ENCODE assay signal across 8 cellular contexts in genomic region chr4:103786014-103786413, GRCh38.
DNase-seq lines count a peak whose midpoint lies in the region; ATAC-seq and TF ChIP-seq lines count a peak whose summit lies in the region.

No MANE protein-coding gene starts in this region.

- H3K36me3 Mint-ChIP-seq in activated CD8-positive, alpha-beta T cell treated with anti-CD3 and anti-CD28 coated beads for 36 hours (ENCODE audit: low read depth) = no peaks in the 10 kb centered on the region
- H3K36me3 Mint-ChIP-seq in activated CD8-positive, alpha-beta T cell treated with anti-CD3 and anti-CD28 coated beads, Interleukin-2, amount 10 ng/mL, durations not matched to agents 7 days and 5 days (ENCODE audit: low read depth) = no peaks in the 10 kb centered on the region
- H3K36me3 Mint-ChIP-seq in H9 (ENCODE audit: insufficient read depth in 1 of 3, low read depth in 3 of 3) = peaks cover 0 to 12% (median 7%) of the 10 kb centered on the region in 3 experiments; a peak in 5 of 7 replicates

- no peaks in the 10 kb centered on the region for H3K4me1 Mint-ChIP-seq in activated CD8-positive, alpha-beta T cell treated with anti-CD3 and anti-CD28 coated beads for 36 hours (ENCODE audit: low read depth)
- H3K4me1 Mint-ChIP-seq in activated CD8-positive, alpha-beta T cell treated with anti-CD3 and anti-CD28 coated beads, Interleukin-2, amount 10 ng/mL, durations not matched to agents 7 days and 5 days (ENCODE audit: low read depth) = no peaks in the 10 kb centered on the region
- H3K4me1 Mint-ChIP-seq in H9 = no peaks in the 10 kb centered on the region

- TF ChIP-seq POLR2A in suprapubic skin (IDR thresholded peaks at IDR 0.05) = no peak

- H2BK12ac ChIP-seq in H9 (ENCODE audit: insufficient read length, low read depth, low read length) = no peak overlapping the region

- DNase-seq in activated CD8-positive, alpha-beta T cell treated with anti-CD3 and anti-CD28 coated beads for 36 hours = no peak
- no peak for DNase-seq in activated CD8-positive, alpha-beta T cell treated with anti-CD3 and anti-CD28 coated beads, Interleukin-2, amount 10 ng/mL, durations not matched to agents 7 days and 5 days
- DNase-seq in H9 = peak; percentile 67
- DNase-seq in astrocyte of the hippocampus (ENCODE audit: low read depth, low spot score) = peak; percentile 16
- peak; percentile 24 for DNase-seq in midbrain (lab: John Stamatoyannopoulos, UW)
- no peak for DNase-seq in suprapubic skin (ENCODE audit: low spot score in 2 of 2)
- no peak for DNase-seq in NCI-H1048 (lab: John Stamatoyannopoulos, UW)

- intact Hi-C loops in activated CD8-positive, alpha-beta T cell treated with anti-CD3 and anti-CD28 coated beads for 36 hours (cut with micrococcal nuclease) = no loop called here

- CTCF ChIA-PET in activated CD8-positive, alpha-beta T cell treated with anti-CD3 and anti-CD28 coated beads for 36 hours (lab: Charles Lee) = interaction anchor here (0.9 to 1.3 kb wide), 2 partner anchors 15 to 97 kb away, joined by 3 read pairs; no protein-coding TSS in a partner anchor
- CTCF ChIA-PET in activated CD8-positive, alpha-beta T cell treated with anti-CD3 and anti-CD28 coated beads, Interleukin-2, amount 10 ng/mL, durations not matched to agents 7 days and 5 days (lab: Charles Lee) = no interaction called here

- H3F3A ChIP-seq in Loucy (ENCODE audit: low read depth) = no peaks in the 10 kb centered on the region

- no peaks in the 10 kb centered on the region for H3K23me2 ChIP-seq in H9 (ENCODE audit: insufficient read length, low read depth, low read length, poor library complexity, severe bottlenecking)

- H2AK5ac ChIP-seq in H9 (ENCODE audit: insufficient read length, low read length) = no peak overlapping the region

- no peaks in the 10 kb centered on the region for H4K20me1 ChIP-seq in H9 (ENCODE audit: control insufficient read depth, insufficient read depth, insufficient read length)
- no peaks in the 10 kb centered on the region for H4K20me1 ChIP-seq in Loucy (ENCODE audit: insufficient read depth, low read length, poor library complexity, severe bottlenecking)

- H3K9me3 Mint-ChIP-seq in activated CD8-positive, alpha-beta T cell treated with anti-CD3 and anti-CD28 coated beads for 36 hours = peaks cover 4% of the 10 kb centered on the region
- no peaks in the 10 kb centered on the region for H3K9me3 Mint-ChIP-seq in activated CD8-positive, alpha-beta T cell treated with anti-CD3 and anti-CD28 coated beads, Interleukin-2, amount 10 ng/mL, durations not matched to agents 7 days and 5 days (ENCODE audit: insufficient read depth)
- peaks cover 7 to 17% of the 10 kb centered on the region in 2 experiments for H3K9me3 Mint-ChIP-seq in H9

- no peak overlapping the region for H3K4ac ChIP-seq in H9 (ENCODE audit: low read depth, low read length)

- H3K23ac ChIP-seq in H9 (ENCODE audit: insufficient read length, low read depth, low read length) = no peak overlapping the region

- H3K79me2 ChIP-seq in H9 (ENCODE audit: insufficient read depth, low read length) = no peaks in the 10 kb centered on the region
- no peaks in the 10 kb centered on the region for H3K79me2 ChIP-seq in Loucy (ENCODE audit: insufficient read depth, low read length)

- H3K56ac ChIP-seq in H9 (ENCODE audit: insufficient read length, low read depth, low read length) = no peak overlapping the region

- H3K14ac ChIP-seq in H9 (ENCODE audit: insufficient read depth, low read length) = no peak overlapping the region

- no peaks in the 10 kb centered on the region for H3K79me1 ChIP-seq in H9 (ENCODE audit: insufficient read depth, low read depth, low read length, poor library complexity, severe bottlenecking)

- H3K4me3 ChIP-seq in Loucy (ENCODE audit: low read length, poor library complexity, severe bottlenecking) (no peak overlapping the region), suprapubic skin (no peak overlapping the region)

- no peaks in the 10 kb centered on the region for H3K9me2 ChIP-seq in Loucy (replicated peaks; ENCODE audit: low read depth, low read length)

- H3K4me1 ChIP-seq in H9 (ENCODE audit: insufficient read depth, low read length) = no peaks in the 10 kb centered on the region
- no peaks in the 10 kb centered on the region for H3K4me1 ChIP-seq in Loucy (ENCODE audit: insufficient read depth, low read length, poor library complexity, severe bottlenecking)
- H3K4me1 ChIP-seq in suprapubic skin = no peaks in the 10 kb centered on the region

- H3K4me3 Mint-ChIP-seq in activated CD8-positive, alpha-beta T cell treated with anti-CD3 and anti-CD28 coated beads for 36 hours = no peak overlapping the region
- H3K4me3 Mint-ChIP-seq in activated CD8-positive, alpha-beta T cell treated with anti-CD3 and anti-CD28 coated beads, Interleukin-2, amount 10 ng/mL, durations not matched to agents 7 days and 5 days = no peak overlapping the region
- no peak overlapping the region for H3K4me3 Mint-ChIP-seq in H9

- POLR2A ChIA-PET in activated CD8-positive, alpha-beta T cell treated with anti-CD3 and anti-CD28 coated beads for 36 hours (lab: Charles Lee) = no interaction called here
- POLR2A ChIA-PET in activated CD8-positive, alpha-beta T cell treated with anti-CD3 and anti-CD28 coated beads, Interleukin-2, amount 10 ng/mL, durations not matched to agents 7 days and 5 days (lab: Charles Lee) = no interaction called here

- H3K9ac ChIP-seq in H9 (ENCODE audit: extremely low read depth, insufficient read length, low read length) = no peak overlapping the region
- H3K9ac ChIP-seq in Loucy (ENCODE audit: low read depth, low read length, poor library complexity, severe bottlenecking) = no peak overlapping the region

- H2AFZ ChIP-seq in H9 (ENCODE audit: low read length) (no peak overlapping the region), Loucy (ENCODE audit: low read length) (no peak overlapping the region)

- H2BK20ac ChIP-seq in H9 (ENCODE audit: low read depth, low read length, poor library complexity, severe bottlenecking) = no peak overlapping the region

- H4K91ac ChIP-seq in H9 (ENCODE audit: insufficient read length, low read depth, low read length) = no peak overlapping the region

- H3K18ac ChIP-seq in H9 (ENCODE audit: insufficient read length, low read depth, low read length) = no peak overlapping the region

- peaks cover 9% of the 10 kb centered on the region for H3K9me3 ChIP-seq in H9 (ENCODE audit: control insufficient read depth, low read depth, low read length)
- H3K9me3 ChIP-seq in Loucy (ENCODE audit: insufficient read depth, low read depth, low read length) = no peaks in the 10 kb centered on the region
- no peaks in the 10 kb centered on the region for H3K9me3 ChIP-seq in suprapubic skin

- no peak overlapping the region for H3K27ac Mint-ChIP-seq in activated CD8-positive, alpha-beta T cell treated with anti-CD3 and anti-CD28 coated beads for 36 hours
- H3K27ac Mint-ChIP-seq in activated CD8-positive, alpha-beta T cell treated with anti-CD3 and anti-CD28 coated beads, Interleukin-2, amount 10 ng/mL, durations not matched to agents 7 days and 5 days = no peak overlapping the region
- H3K27ac Mint-ChIP-seq in H9 = peak overlapping the region in 1 of 3 experiments; percentile 81; a peak in 1 of 7 replicates

- no peak overlapping the region for H2BK120ac ChIP-seq in H9 (ENCODE audit: low read depth, low read length, poor library complexity, severe bottlenecking)

- no CpG with 5 or more reads among the region's 2 CpGs for WGBS in H9 (ENCODE audit: extremely low coverage, insufficient read length, low lambda C conversion rate)
- 80% methylated on average over 2 of the region's 2 CpGs for WGBS in suprapubic skin

- no peak overlapping the region for H3T11ph ChIP-seq in H9 (ENCODE audit: low read length)

- H2BK15ac ChIP-seq in H9 (ENCODE audit: low read depth, low read length) = no peak overlapping the region

- H3K36me3 ChIP-seq in Loucy (ENCODE audit: insufficient read depth, low read length) = no peaks in the 10 kb centered on the region
- no peaks in the 10 kb centered on the region for H3K36me3 ChIP-seq in suprapubic skin

- no peaks in the 10 kb centered on the region for H3K27me3 ChIP-seq in H9 (ENCODE audit: insufficient read depth, low read length)
- no peaks in the 10 kb centered on the region for H3K27me3 ChIP-seq in Loucy (ENCODE audit: insufficient read depth, low read length, poor library complexity, severe bottlenecking)
- no peaks in the 10 kb centered on the region for H3K27me3 ChIP-seq in suprapubic skin

- TF ChIP-seq EP300 in suprapubic skin (IDR thresholded peaks at IDR 0.05) = no peak

- no peak for ATAC-seq in activated CD8-positive, alpha-beta T cell treated with anti-CD3 and anti-CD28 coated beads for 36 hours
- ATAC-seq in activated CD8-positive, alpha-beta T cell treated with anti-CD3 and anti-CD28 coated beads, Interleukin-2, amount 10 ng/mL, durations not matched to agents 7 days and 5 days = no peak

- no peak overlapping the region for H4K5ac ChIP-seq in H9 (ENCODE audit: insufficient read length, low read depth, low read length)

- H3K4me2 ChIP-seq in H9 (ENCODE audit: insufficient read depth, insufficient read length, low read length) (no peak overlapping the region), Loucy (ENCODE audit: low read depth, low read length, poor library complexity, severe bottlenecking) (no peak overlapping the region)

- no peak overlapping the region for H4K8ac ChIP-seq in H9 (replicated peaks; ENCODE audit: insufficient read length, low read depth, low read length)

- no peak overlapping the region for H2BK5ac ChIP-seq in H9 (ENCODE audit: insufficient read length, low read length)

- no peaks in the 10 kb centered on the region for H3K27me3 Mint-ChIP-seq in activated CD8-positive, alpha-beta T cell treated with anti-CD3 and anti-CD28 coated beads for 36 hours
- no peaks in the 10 kb centered on the region for H3K27me3 Mint-ChIP-seq in activated CD8-positive, alpha-beta T cell treated with anti-CD3 and anti-CD28 coated beads, Interleukin-2, amount 10 ng/mL, durations not matched to agents 7 days and 5 days (ENCODE audit: low read depth)
- H3K27me3 Mint-ChIP-seq in H9 (ENCODE audit: low read depth) = peaks cover 1% of the 10 kb centered on the region; the same call in 1 of the 2 replicates

- TF ChIP-seq CTCF in activated CD8-positive, alpha-beta T cell treated with anti-CD3 and anti-CD28 coated beads for 36 hours (IDR thresholded peaks at IDR 0.05) = peak; percentile 29
- TF ChIP-seq CTCF in H9 (conservative IDR thresholded peaks at IDR 0.05) = peak; percentile 87
- peak; percentile 77 for TF ChIP-seq CTCF in Loucy (conservative IDR thresholded peaks at IDR 0.05; ENCODE audit: low read length)
- TF ChIP-seq CTCF in suprapubic skin (IDR thresholded peaks at IDR 0.05) = no peak

- no peak overlapping the region for H3K27ac ChIP-seq in H9 (ENCODE audit: insufficient read length, low read depth, low read length)
- H3K27ac ChIP-seq in suprapubic skin = no peak overlapping the region

Comparison
In these comparisons a context has a peak if more than half of its experiments do, and no peak if none do; other contexts are left out.
1. DNase-seq: peak in H9 (single experiment), astrocyte of the hippocampus (single experiment) and midbrain (single experiment); none in activated CD8-positive, alpha-beta T cell treated with anti-CD3 and anti-CD28 coated beads for 36 hours (single experiment), activated CD8-positive, alpha-beta T cell treated with anti-CD3 and anti-CD28 coated beads, Interleukin-2, amount 10 ng/mL, durations not matched to agents 7 days and 5 days (single experiment), suprapubic skin (0 of 2) and NCI-H1048 (single experiment).
2. CTCF ChIP-seq: peak in activated CD8-positive, alpha-beta T cell treated with anti-CD3 and anti-CD28 coated beads for 36 hours (single experiment), H9 (single experiment) and Loucy (single experiment); none in suprapubic skin (0 of 2).